ENCODE assay signal across 8 cellular contexts in genomic region chr17:33375783-33376182, GRCh38.
"Had no signal": no experiment of that assay in that cellular context is flagged by ENCODE, and none has a peak within 500 bp of the region (broad histone marks: within the 10 kb centered on the region; RNA-seq: fewer than 3 reads in every experiment).

No MANE protein-coding gene starts in this region.

- H3K27ac ChIP-seq: GM23248 had no signal

- ATAC-seq: HCT116, K562 had no signal

- H3K36me3 ChIP-seq: HAP-1 had no signal

- H3K4me1 ChIP-seq: HAP-1 had no signal

- H3K4me3 ChIP-seq: GM23248, HAP-1, K562 had no signal

- DNase-seq: GM23248, GOT3, H7, IMR-90, KG1 had no signal

- H3K9me3 ChIP-seq: HAP-1 had no signal
